27 cellular contexts compared by ENCODE assay signal in the genomic region with DNA sequence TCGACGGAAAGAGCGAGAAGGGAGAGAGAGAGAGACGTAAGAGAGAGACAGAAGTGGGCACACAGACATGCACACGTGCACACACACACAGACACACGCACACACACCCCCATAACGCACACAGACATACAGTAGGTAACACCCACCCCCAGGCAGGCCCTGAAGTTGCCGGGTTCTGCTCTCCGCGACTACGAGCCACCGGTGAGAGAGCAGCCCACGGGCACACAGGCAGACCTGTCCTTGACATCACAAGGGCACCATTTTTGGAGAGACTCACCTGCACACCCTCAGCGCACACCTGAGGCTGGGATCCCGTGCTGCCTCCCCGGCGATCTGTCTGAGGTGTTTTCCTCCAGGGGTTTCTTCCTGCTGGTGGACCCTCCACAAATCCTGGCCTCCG.
"Had no signal": no experiment of that assay in that cellular context is flagged by ENCODE, and none has a peak within 500 bp of the region (broad histone marks: within the 10 kb centered on the region; RNA-seq: fewer than 3 reads in every experiment).

No MANE protein-coding gene starts in this region.

- H3K27ac Mint-ChIP-seq: effector memory CD8-positive, alpha-beta T cell; endodermal cell; memory B cell; naive thymus-derived CD4-positive, alpha-beta T cell had no signal

- ATAC-seq: effector memory CD8-positive, alpha-beta T cell; esophagus mucosa; gastrocnemius medialis; heart right ventricle; left colon; left lobe of liver; left ventricle myocardium superior; lower lobe of right lung; naive thymus-derived CD4-positive, alpha-beta T cell had no signal

- H3K4me1 ChIP-seq: esophagus squamous epithelium, gastrocnemius medialis, heart right ventricle, lower lobe of right lung had no signal

- H3K36me3 ChIP-seq: esophagus squamous epithelium, gastrocnemius medialis, heart right ventricle, lower lobe of right lung had no signal

- H3K4me3 Mint-ChIP-seq: effector memory CD8-positive, alpha-beta T cell; endodermal cell; memory B cell; naive thymus-derived CD4-positive, alpha-beta T cell had no signal

- H3K27me3 Mint-ChIP-seq: effector memory CD8-positive, alpha-beta T cell; memory B cell; naive thymus-derived CD4-positive, alpha-beta T cell had no signal

- DNase-seq: dermis blood vessel endothelial cell; dorsolateral prefrontal cortex; effector CD4-positive, alpha-beta T cell; effector memory CD8-positive, alpha-beta T cell; endodermal cell; erythroblast; esophagus squamous epithelium; foreskin fibroblast; foreskin melanocyte; gastrocnemius medialis; glutamatergic neuron; head of caudate nucleus; heart right ventricle; hippocampal formation; kidney glomerular epithelial cell; left colon; left ventricle myocardium superior; lower lobe of right lung; mammary epithelial cell; mesendoderm; midbrain; naive thymus-derived CD4-positive, alpha-beta T cell had no signal

- H3K27ac ChIP-seq: coronary artery, dorsolateral prefrontal cortex, epithelial cell of prostate, esophagus squamous epithelium, gastrocnemius medialis, heart right ventricle, lower lobe of right lung had no signal

- H3K9me3 ChIP-seq: gastrocnemius medialis had no signal

- H3K4me3 ChIP-seq: coronary artery, dorsolateral prefrontal cortex, esophagus squamous epithelium, gastrocnemius medialis, heart right ventricle, lower lobe of right lung had no signal

- H3K4me1 Mint-ChIP-seq: endodermal cell, memory B cell had no signal

- H3K27me3 ChIP-seq: dorsolateral prefrontal cortex, esophagus squamous epithelium, gastrocnemius medialis, heart right ventricle had no signal
